In genomic region chr5:1475544-1475900, GRCh38 we compare ENCODE assay signal across 7 cellular contexts. TPM values are rescaled to one million over a fixed set of nuclear protein-coding genes. Genes with fewer than 3 reads are reported as not detected.
"Had no signal": no experiment of that assay in that cellular context is flagged by ENCODE, and none has a peak within 500 bp of the region (broad histone marks: within the 10 kb centered on the region; RNA-seq: fewer than 3 reads in every experiment).

No MANE protein-coding gene starts in this region.

RNA-seq across cellular contexts. Expression of gene SLC6A3, which starts 30.3 kb away (rescaled TPM):
- total RNA-seq: activated CD4-positive, alpha-beta memory T cell treated with anti-CD3 and anti-CD28 coated beads, Interleukin-2, amount 10 ng/mL, durations not matched to agents 7 days and 5 days; activated T-helper 2 cell treated with anti-CD3 and anti-CD28 coated beads, Interferon-gamma antibody, Interleukin-2, Interleukin-4, amounts not matched to agents 10 μg/mL and 5 μg/mL and 100 μg/mL, durations not matched to agents 14 hours and 24 hours and 36 hours; adrenal gland; body of pancreas; Right ventricle myocardium superior; RPMI7951 had no signal
- polyA plus RNA-seq: IgD-negative memory B cell had no signal
